In the genomic region with DNA sequence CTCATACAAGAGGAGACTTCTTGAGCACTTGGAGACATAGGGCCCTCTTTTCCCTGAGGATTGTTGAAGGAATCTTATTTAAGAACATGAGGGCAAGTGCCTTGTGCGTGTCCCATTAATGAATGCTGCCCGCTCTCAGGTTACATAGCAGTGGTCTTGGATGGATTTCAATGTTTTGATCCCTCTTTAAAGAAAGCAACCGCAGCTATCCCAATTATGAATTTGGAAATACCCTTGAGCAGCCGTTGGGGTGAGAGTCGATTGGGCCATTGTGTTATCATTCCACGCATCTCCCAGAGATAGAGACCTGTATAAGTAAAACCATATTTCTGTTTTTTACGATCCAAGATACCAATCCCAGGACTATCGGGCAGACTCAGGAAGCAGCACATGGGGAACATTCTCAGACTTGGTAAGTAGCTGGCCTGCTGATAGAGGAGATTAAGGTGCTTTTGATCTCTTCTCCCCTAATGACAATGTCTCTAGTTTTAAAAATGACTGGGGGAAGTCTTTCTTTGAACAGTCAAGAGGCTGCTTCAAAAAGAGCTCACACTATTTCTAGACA, we compare ENCODE assay signal across 1 cellular context.
TF ChIP-seq lines count a peak whose summit lies in the region.

No MANE protein-coding gene starts in this region.

TF ChIP-seq in IMR-90, 13 proteins besides CTCF, POLR2A, EP300 and RAD21 (continued from another document):
- TF ChIP-seq, protein P1, sequence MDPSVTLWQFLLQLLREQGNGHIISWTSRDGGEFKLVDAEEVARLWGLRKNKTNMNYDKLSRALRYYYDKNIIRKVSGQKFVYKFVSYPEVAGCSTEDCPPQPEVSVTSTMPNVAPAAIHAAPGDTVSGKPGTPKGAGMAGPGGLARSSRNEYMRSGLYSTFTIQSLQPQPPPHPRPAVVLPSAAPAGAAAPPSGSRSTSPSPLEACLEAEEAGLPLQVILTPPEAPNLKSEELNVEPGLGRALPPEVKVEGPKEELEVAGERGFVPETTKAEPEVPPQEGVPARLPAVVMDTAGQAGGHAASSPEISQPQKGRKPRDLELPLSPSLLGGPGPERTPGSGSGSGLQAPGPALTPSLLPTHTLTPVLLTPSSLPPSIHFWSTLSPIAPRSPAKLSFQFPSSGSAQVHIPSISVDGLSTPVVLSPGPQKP (IDR thresholded peaks at IDR 0.05; ENCODE audit: borderline replicate concordance, low read depth, low read length) = no peak
- no peak for TF ChIP-seq FOS (IDR thresholded peaks at IDR 0.05; ENCODE audit: low read depth, low read length)
- TF ChIP-seq RCOR1 (IDR thresholded peaks at IDR 0.05; ENCODE audit: insufficient replicate concordance, low read length) = no peak
- TF ChIP-seq MAZ (IDR thresholded peaks at IDR 0.05; ENCODE audit: borderline replicate concordance, low read depth, low read length) = no peak
- no peak for TF ChIP-seq MXI1 (IDR thresholded peaks at IDR 0.05; ENCODE audit: borderline replicate concordance, low read depth, low read length)
- TF ChIP-seq, protein P2, sequence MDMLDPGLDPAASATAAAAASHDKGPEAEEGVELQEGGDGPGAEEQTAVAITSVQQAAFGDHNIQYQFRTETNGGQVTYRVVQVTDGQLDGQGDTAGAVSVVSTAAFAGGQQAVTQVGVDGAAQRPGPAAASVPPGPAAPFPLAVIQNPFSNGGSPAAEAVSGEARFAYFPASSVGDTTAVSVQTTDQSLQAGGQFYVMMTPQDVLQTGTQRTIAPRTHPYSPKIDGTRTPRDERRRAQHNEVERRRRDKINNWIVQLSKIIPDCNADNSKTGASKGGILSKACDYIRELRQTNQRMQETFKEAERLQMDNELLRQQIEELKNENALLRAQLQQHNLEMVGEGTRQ (IDR thresholded peaks at IDR 0.05; ENCODE audit: low read depth, low read length) = no peak
- TF ChIP-seq RFX5 (IDR thresholded peaks at IDR 0.05; ENCODE audit: low read depth, low read length) = no peak
